Comparison of ENCODE assay signal across 8 cellular contexts in the genomic region with DNA sequence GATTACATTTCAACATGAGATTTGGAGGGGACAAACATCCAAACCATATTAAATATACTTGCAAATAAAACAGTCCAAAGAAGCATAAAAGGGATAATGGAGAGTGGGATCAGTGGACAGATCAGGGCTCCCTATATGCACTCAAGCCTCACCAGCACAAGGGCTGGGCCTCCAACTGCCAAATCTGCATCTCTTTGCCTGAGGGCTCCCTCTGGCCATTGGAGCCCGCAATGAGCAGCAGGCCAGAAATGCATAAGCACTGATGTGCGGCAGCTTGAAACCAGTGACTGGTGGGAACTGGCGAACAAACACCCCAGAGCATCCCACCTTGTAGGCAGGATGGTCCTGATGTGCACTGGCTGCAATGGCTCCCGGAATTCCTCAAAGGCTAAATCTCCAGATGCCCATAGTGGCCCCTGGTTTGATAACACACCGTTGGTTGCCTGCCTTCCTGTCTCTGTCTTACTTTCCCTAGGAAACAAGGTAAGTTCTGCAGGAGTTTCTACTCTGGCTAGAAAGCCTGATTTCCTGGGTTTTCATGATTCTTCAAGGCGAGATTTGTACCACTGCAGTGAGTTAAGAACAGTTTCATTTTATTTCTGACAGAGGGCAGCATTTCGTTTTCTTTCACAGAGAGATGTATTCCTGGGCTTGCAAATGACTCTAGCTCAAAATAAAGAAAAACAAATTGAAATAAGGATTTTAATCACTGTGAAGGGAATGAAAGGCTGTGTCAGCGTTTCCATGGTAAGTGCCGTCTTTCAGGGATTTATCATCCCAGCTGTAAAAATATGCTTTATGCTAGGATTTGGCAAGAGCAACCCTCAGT. TPM values are rescaled to one million over a fixed set of nuclear protein-coding genes. Genes with fewer than 3 reads are reported as not detected.
A peak's percentile ranks its signal among the peaks of the same experiment; 100 is the strongest.
DNase-seq lines count a peak whose midpoint lies in the region; FAIRE-seq and TF ChIP-seq lines count a peak whose summit lies in the region.

No MANE protein-coding gene starts in this region.

- H3K9me3 ChIP-seq in tibial artery, result peaks cover 0 to 10% (median 3%) of the 10 kb centered on the region in 3 donors

- peak; percentile 80 for FAIRE-seq in endometrium (lab: Jason Lieb, UNC)

- no peak overlapping the region for H3K4me3 Mint-ChIP-seq in activated naive CD4-positive, alpha-beta T cell treated with anti-CD3 and anti-CD28 coated beads, Interleukin-2, amount 10 ng/mL, durations not matched to agents 7 days and 5 days
- H3K4me3 Mint-ChIP-seq in nephron progenitor cell, result no peak overlapping the region

- peaks cover 39% of the 10 kb centered on the region for H3K4me1 Mint-ChIP-seq in activated naive CD4-positive, alpha-beta T cell treated with anti-CD3 and anti-CD28 coated beads, Interleukin-2, amount 10 ng/mL, durations not matched to agents 7 days and 5 days
- peaks cover 12% of the 10 kb centered on the region for H3K4me1 Mint-ChIP-seq in nephron progenitor cell

- H3K36me3 Mint-ChIP-seq in activated naive CD4-positive, alpha-beta T cell treated with anti-CD3 and anti-CD28 coated beads, Interleukin-2, amount 10 ng/mL, durations not matched to agents 7 days and 5 days, result peaks cover 25% of the 10 kb centered on the region
- H3K36me3 Mint-ChIP-seq in nephron progenitor cell (ENCODE audit: low read depth), result no peaks in the 10 kb centered on the region

- no peaks in the 10 kb centered on the region for H3K27me3 ChIP-seq in tibial artery

- intact Hi-C loops in tibial artery (cut with DNase I; ENCODE audit: low total_unique reads), result no loop called here

- CTCF ChIA-PET in activated naive CD4-positive, alpha-beta T cell treated with anti-CD3 and anti-CD28 coated beads, Interleukin-2, amount 10 ng/mL, durations not matched to agents 7 days and 5 days (lab: Charles Lee), result interaction anchor here (0.6 to 6.3 kb wide), 33 partner anchors 13 to 345 kb away, joined by 3 to 59 read pairs (median 4); partner anchors contain the start of gene SNRK

- peaks cover 0 to 10% (median 6%) of the 10 kb centered on the region in 4 donors for H3K4me1 ChIP-seq in tibial artery

- H3K4me3 ChIP-seq in tibial artery, result no peak overlapping the region

- no peak overlapping the region for H3K27ac ChIP-seq in tibial artery

- DNase-seq in activated naive CD4-positive, alpha-beta T cell treated with anti-CD3 and anti-CD28 coated beads, Interleukin-2, amount 10 ng/mL, durations not matched to agents 7 days and 5 days, result no peak
- DNase-seq in activated naive CD4-positive, alpha-beta T cell treated with Interleukin-2 at 50 U/mL for 16 hours, result no peak
- DNase-seq in SK-MEL-5 (ENCODE audit: low read depth, low spot score) (peak; percentile 42), nephron progenitor cell (no peak), COLO668 (lab: John Stamatoyannopoulos, UW; ENCODE audit: unreplicated experiment) (no peak), tibial artery (no peak)
- no peak for DNase-seq in activated CD4-positive, CD25-positive, alpha-beta regulatory T cell (lab: John Stamatoyannopoulos, UW)

- H3K9me3 Mint-ChIP-seq in activated naive CD4-positive, alpha-beta T cell treated with anti-CD3 and anti-CD28 coated beads, Interleukin-2, amount 10 ng/mL, durations not matched to agents 7 days and 5 days, result peaks cover 16% of the 10 kb centered on the region
- peaks cover 25% of the 10 kb centered on the region for H3K9me3 Mint-ChIP-seq in nephron progenitor cell

- in situ Hi-C loops in SK-MEL-5 (cut with HindIII; ENCODE audit: low pct_unique_long_range_greater_than_20kb, low sequenced_read_pairs), result no loop called here

- TF ChIP-seq CTCF in nephron progenitor cell (IDR thresholded peaks at IDR 0.05) (peak; percentile 21), tibial artery (IDR thresholded peaks at IDR 0.05) (peak in 1 of 2 experiments; percentile 28)

- peaks cover 12% of the 10 kb centered on the region for H3K27me3 Mint-ChIP-seq in activated naive CD4-positive, alpha-beta T cell treated with anti-CD3 and anti-CD28 coated beads, Interleukin-2, amount 10 ng/mL, durations not matched to agents 7 days and 5 days
- peaks cover 7% of the 10 kb centered on the region for H3K27me3 Mint-ChIP-seq in nephron progenitor cell (ENCODE audit: low read depth, poor library complexity)

- peaks cover 0 to 4% (median 0%) of the 10 kb centered on the region in 3 donors for H3K36me3 ChIP-seq in tibial artery

- H3K27ac Mint-ChIP-seq in activated naive CD4-positive, alpha-beta T cell treated with anti-CD3 and anti-CD28 coated beads, Interleukin-2, amount 10 ng/mL, durations not matched to agents 7 days and 5 days, result peak overlapping the region; percentile 95
- H3K27ac Mint-ChIP-seq in nephron progenitor cell, result no peak overlapping the region

RNA-seq across cellular contexts. Expression of gene POMGNT2, which starts 56.0 kb away (rescaled TPM):
- total RNA-seq in SK-MEL-5 (2014; rRNA removed; shearing (Covaris generic)), result 16.1 and 16.2 TPM in 2 replicates
- polyA plus RNA-seq in SK-MEL-5 (2015; cell fraction: cytosol; rRNA removed), result 31.6 and 37.7 TPM in 2 replicates
- 8.3 and 8.6 TPM in 2 replicates for polyA plus RNA-seq in SK-MEL-5 (2015; cell fraction: nucleus; rRNA removed)
